Comparison of ENCODE assay signal across 24 cellular contexts in genomic region chr2:203675086-203675485, GRCh38. TPM values are rescaled to one million over a fixed set of nuclear protein-coding genes. Genes with fewer than 3 reads are reported as not detected.
DNase-seq lines count a peak whose midpoint lies in the region; ATAC-seq, FAIRE-seq and TF ChIP-seq lines count a peak whose summit lies in the region.
"Had no signal": no experiment of that assay in that cellular context is flagged by ENCODE, and none has a peak within 500 bp of the region (broad histone marks: within the 10 kb centered on the region; RNA-seq: fewer than 3 reads in every experiment).

No MANE protein-coding gene starts in this region.

- TF ChIP-seq POLR2A in GM12891 (IDR thresholded peaks at IDR 0.05; ENCODE audit: low read depth, low read length): no peak

- no peak overlapping the region for H3K4me3 Mint-ChIP-seq in activated CD4-positive, alpha-beta T cell treated with anti-CD3 and anti-CD28 coated beads for 36 hours
- H3K4me3 Mint-ChIP-seq: activated B cell treated with CpG ODN at 0.5 μM for 24 hours; CD4-positive, alpha-beta memory T cell; naive thymus-derived CD8-positive, alpha-beta T cell; stimulated activated memory B cell treated with anti-CD40 and anti-IgM and Interleukin-4, amounts not matched to agents 10 μg/mL and 1 μg/mL and 100 μg/mL, for 72 hours; T-helper 1 cell treated with Interleukin-12 subunit alpha and Interleukin-12 subunit beta and Interleukin-4 antibody, amounts not matched to agents 30 μg/mL and 1 μg/mL, for 36 hours had no signal

- H3K4me2 ChIP-seq in osteoblast (ENCODE audit: insufficient read depth, low read length): no peak overlapping the region

- no peak for FAIRE-seq in GM12891 (lab: Jason Lieb, UNC)

- peaks cover 8% of the 10 kb centered on the region for H3K9me3 Mint-ChIP-seq in activated CD4-positive, alpha-beta T cell treated with anti-CD3 and anti-CD28 coated beads for 36 hours (ENCODE audit: low read depth)

- H3K36me3 ChIP-seq in osteoblast (ENCODE audit: insufficient read depth, low read length): no peaks in the 10 kb centered on the region
- H3K36me3 ChIP-seq: spleen, upper lobe of right lung had no signal

- POLR2A ChIA-PET in activated CD4-positive, alpha-beta T cell treated with anti-CD3 and anti-CD28 coated beads for 36 hours (lab: Charles Lee): no interaction called here

- H3K4me3 ChIP-seq in astrocyte of the spinal cord (ENCODE audit: low read depth, low read length): no peak overlapping the region
- H3K4me3 ChIP-seq in osteoblast (ENCODE audit: insufficient read depth, low read length): no peak overlapping the region
- H3K4me3 ChIP-seq: spleen, upper lobe of right lung had no signal

- H3K27ac Mint-ChIP-seq in activated CD4-positive, alpha-beta T cell treated with anti-CD3 and anti-CD28 coated beads for 36 hours: no peak overlapping the region
- H3K27ac Mint-ChIP-seq: activated B cell treated with CpG ODN at 0.5 μM for 24 hours; stimulated activated memory B cell treated with anti-CD40 and anti-IgM and Interleukin-4, amounts not matched to agents 10 μg/mL and 1 μg/mL and 100 μg/mL, for 72 hours; T-helper 1 cell treated with Interleukin-12 subunit alpha and Interleukin-12 subunit beta and Interleukin-4 antibody, amounts not matched to agents 30 μg/mL and 1 μg/mL, for 36 hours had no signal

- in situ Hi-C loops in astrocyte of the spinal cord (cut with HindIII; ENCODE audit: low sequenced_read_pairs): no loop called here

- peaks cover 4% of the 10 kb centered on the region for H3K36me3 Mint-ChIP-seq in activated CD4-positive, alpha-beta T cell treated with anti-CD3 and anti-CD28 coated beads for 36 hours (ENCODE audit: low read depth)
- H3K36me3 Mint-ChIP-seq: CD4-positive, alpha-beta memory T cell; naive thymus-derived CD8-positive, alpha-beta T cell; stimulated activated memory B cell treated with anti-CD40 and anti-IgM and Interleukin-4, amounts not matched to agents 10 μg/mL and 1 μg/mL and 100 μg/mL, for 72 hours had no signal

- CTCF ChIA-PET in activated CD4-positive, alpha-beta T cell treated with anti-CD3 and anti-CD28 coated beads for 36 hours (lab: Charles Lee): no interaction called here

- H4K20me1 ChIP-seq in osteoblast (ENCODE audit: insufficient read depth, low read length): no peaks in the 10 kb centered on the region

- H2AFZ ChIP-seq in osteoblast (ENCODE audit: low read length): no peak overlapping the region

- ATAC-seq in activated CD4-positive, alpha-beta T cell treated with anti-CD3 and anti-CD28 coated beads for 36 hours: peak; percentile 48
- ATAC-seq: naive thymus-derived CD8-positive, alpha-beta T cell; stimulated activated memory B cell treated with anti-CD40 and anti-IgM and Interleukin-4, amounts not matched to agents 10 μg/mL and 1 μg/mL and 100 μg/mL, for 72 hours; upper lobe of right lung had no signal

- intact Hi-C loops in activated CD4-positive, alpha-beta T cell treated with anti-CD3 and anti-CD28 coated beads for 36 hours (cut with DNase I, micrococcal nuclease): no loop called here

- no peaks in the 10 kb centered on the region for H3K27me3 Mint-ChIP-seq in activated CD4-positive, alpha-beta T cell treated with anti-CD3 and anti-CD28 coated beads for 36 hours

- peaks cover 28% of the 10 kb centered on the region for H3K4me1 Mint-ChIP-seq in activated CD4-positive, alpha-beta T cell treated with anti-CD3 and anti-CD28 coated beads for 36 hours
- H3K4me1 Mint-ChIP-seq: stimulated activated memory B cell treated with anti-CD40 and anti-IgM and Interleukin-4, amounts not matched to agents 10 μg/mL and 1 μg/mL and 100 μg/mL, for 72 hours had no signal

- H3K9me3 ChIP-seq in osteoblast (ENCODE audit: low read depth, low read length): no peaks in the 10 kb centered on the region
- H3K9me3 ChIP-seq: spleen, upper lobe of right lung had no signal

- H3K27ac ChIP-seq in osteoblast (ENCODE audit: low read depth, low read length): peak overlapping the region; percentile 52
- H3K27ac ChIP-seq: upper lobe of right lung had no signal

- peaks cover 27% of the 10 kb centered on the region for H3K4me1 ChIP-seq in osteoblast (ENCODE audit: insufficient read depth, low read length)

- TF ChIP-seq CTCF in astrocyte of the spinal cord (IDR thresholded peaks at IDR 0.05; ENCODE audit: low read depth, low read length): no peak
- no peak for TF ChIP-seq CTCF in osteoblast (IDR thresholded peaks at IDR 0.05; ENCODE audit: extremely low read depth, low read depth, low read length)

- no peaks in the 10 kb centered on the region for H3K79me2 ChIP-seq in osteoblast (ENCODE audit: insufficient read depth, low read length)

- DNase-seq in activated CD4-positive, alpha-beta T cell treated with anti-CD3 and anti-CD28 coated beads for 36 hours: no peak
- DNase-seq in activated CD4-positive, alpha-beta T cell treated with anti-CD3 and anti-CD28 coated beads, Interleukin-2, amount 50 U/mL, for 4 hours: no peak
- peak; percentile 39 for DNase-seq in M059J (ENCODE audit: low read depth)
- peak; percentile 69 for DNase-seq in astrocyte of the spinal cord (ENCODE audit: low read depth, low spot score)
- DNase-seq in osteoblast (ENCODE audit: insufficient read length, low spot score, missing footprints): peak; percentile 79
- no peak for DNase-seq in GM12891 (ENCODE audit: insufficient read length, low spot score)
- no peak for DNase-seq in stimulated activated CD8-positive, alpha-beta memory T cell treated with anti-CD3 and anti-CD28 coated beads, Interleukin-4, amount 100 ng/mL, for 48 hours
- DNase-seq in DMS 273 treated with DMSO at 0.1 percent for 48 hours (lab: John Stamatoyannopoulos, UW): no peak
- DNase-seq: 8988T; activated B cell treated with CpG ODN at 0.5 μM for 24 hours; activated naive CD4-positive, alpha-beta T cell treated with Interleukin-2 at 50 U/mL for 16 hours; CD4-positive, alpha-beta memory T cell; effector CD8-positive, alpha-beta T cell; KG1; naive thymus-derived CD8-positive, alpha-beta T cell; NCI-H1436 treated with DMSO at 0.1 percent for 48 hours; NCI-H226; posterior cingulate gyrus; Right ventricle myocardium superior; spleen; upper lobe of right lung had no signal

- H3K27me3 ChIP-seq in osteoblast (ENCODE audit: insufficient read depth, low read length): no peaks in the 10 kb centered on the region
- H3K27me3 ChIP-seq: spleen, upper lobe of right lung had no signal

TF ChIP-seq in GM12891, 5 proteins besides CTCF, POLR2A, EP300 and RAD21:
- TF ChIP-seq SPI1 (IDR thresholded peaks at IDR 0.05; ENCODE audit: low read depth, low read length): no peak

RNA-seq across cellular contexts. Expression of gene CD28, which starts 31.4 kb away (rescaled TPM):
- 100 to 1,000 TPM; 175 TPM for total RNA-seq in activated CD4-positive, alpha-beta T cell treated with anti-CD3 and anti-CD28 coated beads for 36 hours
- not detected in 2 replicates for total RNA-seq in M059J (2014; rRNA removed; shearing (Covaris generic))
- not detected in 2 replicates for total RNA-seq in osteoblast
- polyA plus RNA-seq in GM12891 (2012; ENCODE audit: low read depth, missing spikeins): 0.15 TPM
- total RNA-seq: activated B cell treated with CpG ODN at 0.5 μM for 24 hours, Daoy had no signal

Comparison
In these comparisons a context has a peak if more than half of its experiments do, and no peak if none do; other contexts are left out.
1. DNase-seq: peak in M059J (single experiment), astrocyte of the spinal cord (single experiment) and osteoblast (single experiment); none in activated CD4-positive, alpha-beta T cell treated with anti-CD3 and anti-CD28 coated beads for 36 hours (single experiment), activated CD4-positive, alpha-beta T cell treated with anti-CD3 and anti-CD28 coated beads, Interleukin-2, amount 50 U/mL, for 4 hours (0 of 2), GM12891 (single experiment), stimulated activated CD8-positive, alpha-beta memory T cell treated with anti-CD3 and anti-CD28 coated beads, Interleukin-4, amount 100 ng/mL, for 48 hours (single experiment) and DMS 273 treated with DMSO at 0.1 percent for 48 hours (single experiment).
2. RNA of gene CD28, which starts 31.4 kb away (total RNA-seq): 175 TPM in activated CD4-positive, alpha-beta T cell treated with anti-CD3 and anti-CD28 coated beads for 36 hours; not detected in M059J and not detected in osteoblast; every median in the first group is over 100 times any median in the second.